Comparison of ENCODE assay signal across 9 cellular contexts in the genomic region with DNA sequence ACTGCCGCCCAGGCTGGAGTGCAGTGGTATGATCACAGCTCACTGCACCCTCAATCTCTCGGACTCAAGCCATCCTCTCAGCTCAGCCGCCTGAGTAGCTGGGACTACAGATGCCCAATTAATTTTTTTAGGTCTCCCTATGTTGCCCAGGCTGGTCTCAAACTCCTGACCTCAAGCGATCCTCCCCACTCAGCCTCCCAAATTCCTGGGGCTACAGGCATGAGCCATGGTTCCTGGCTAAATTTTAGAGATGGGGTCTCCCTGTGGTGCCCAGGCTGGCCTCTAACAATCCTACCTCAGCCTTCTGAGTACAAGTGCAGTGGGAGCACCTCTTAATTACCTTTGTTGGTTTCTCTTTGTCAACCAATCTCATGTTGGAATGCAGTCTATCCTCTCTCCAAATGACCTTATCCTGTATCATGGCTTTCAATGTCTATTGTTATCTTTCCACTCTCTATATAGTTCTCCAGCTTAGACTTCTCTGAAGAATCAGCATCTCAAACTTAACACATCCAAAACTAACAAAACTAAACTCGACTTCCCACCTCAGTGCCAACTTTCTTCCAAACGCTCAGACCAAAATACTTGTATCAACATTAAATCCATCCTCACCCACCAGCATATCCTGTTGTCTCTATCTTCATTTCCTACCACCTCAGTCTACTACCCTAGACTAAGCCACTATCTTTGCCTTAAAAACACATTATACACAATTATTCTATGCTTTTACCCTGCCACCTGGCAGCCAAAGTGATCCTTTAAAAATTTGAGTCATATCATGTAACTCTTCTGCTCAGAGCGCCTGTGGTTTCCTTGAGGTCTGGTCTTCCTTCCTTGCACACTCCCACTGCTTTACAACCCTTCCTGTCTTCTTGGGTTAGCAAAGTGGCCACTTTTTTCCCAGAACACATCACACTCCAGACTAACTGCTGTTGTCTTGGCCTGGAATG. TPM values are rescaled to one million over a fixed set of nuclear protein-coding genes. Genes with fewer than 3 reads are reported as not detected.
DNase-seq lines count a peak whose midpoint lies in the region; ATAC-seq and TF ChIP-seq lines count a peak whose summit lies in the region.
"Had no signal": no experiment of that assay in that cellular context is flagged by ENCODE, and none has a peak within 500 bp of the region (broad histone marks: within the 10 kb centered on the region; RNA-seq: fewer than 3 reads in every experiment).

No MANE protein-coding gene starts in this region.

- ATAC-seq in natural killer cell treated with Interleukin-12 subunit alpha and Interleukin-12 subunit beta and Interleukin-15 and Interleukin-18, amount 100 ng/mL, for 72 hours, result peak; percentile 53 to 74
- ATAC-seq in HG03097 (IDR thresholded peaks at IDR 0.05; ENCODE audit: low FRiP score, unreplicated experiment), result no peak

- H3K9me3 Mint-ChIP-seq in activated naive CD4-positive, alpha-beta T cell treated with anti-CD3 and anti-CD28 coated beads, Interleukin-2, amount 10 ng/mL, durations not matched to agents 7 days and 5 days, result no peaks in the 10 kb centered on the region
- peaks cover 4% of the 10 kb centered on the region for H3K9me3 Mint-ChIP-seq in natural killer cell treated with Interleukin-12 subunit alpha and Interleukin-12 subunit beta and Interleukin-15 and Interleukin-18, amount 100 ng/mL, for 72 hours

- intact Hi-C loops in cardiac septum (cut with DNase I), result no loop called here

- H3K4me2 ChIP-seq in OCI-LY1 (ENCODE audit: low read length), result no peak overlapping the region

- no peaks in the 10 kb centered on the region for H4K20me1 ChIP-seq in OCI-LY1 (ENCODE audit: insufficient read depth, low read length)

- no peaks in the 10 kb centered on the region for H3K9me3 ChIP-seq in OCI-LY1 (ENCODE audit: low read length)

- peaks cover 76% of the 10 kb centered on the region for H3K36me3 Mint-ChIP-seq in activated naive CD4-positive, alpha-beta T cell treated with anti-CD3 and anti-CD28 coated beads, Interleukin-2, amount 10 ng/mL, durations not matched to agents 7 days and 5 days
- H3K36me3 Mint-ChIP-seq in natural killer cell treated with Interleukin-12 subunit alpha and Interleukin-12 subunit beta and Interleukin-15 and Interleukin-18, amount 100 ng/mL, for 72 hours, result peaks cover 52% of the 10 kb centered on the region

- peaks cover 25% of the 10 kb centered on the region for H3F3A ChIP-seq in OCI-LY1 (ENCODE audit: insufficient read depth, low read length)

- H3K9ac ChIP-seq in OCI-LY1 (ENCODE audit: low read length), result no peak overlapping the region

- peaks cover 20% of the 10 kb centered on the region for H3K4me1 ChIP-seq in OCI-LY1 (ENCODE audit: insufficient read depth, low read length, severe bottlenecking)

- no peaks in the 10 kb centered on the region for H3K9me2 ChIP-seq in OCI-LY1 (ENCODE audit: low read depth, low read length)

- no peak overlapping the region for H2AFZ ChIP-seq in OCI-LY1 (ENCODE audit: low read length)

- TF ChIP-seq CTCF in OCI-LY1 (IDR thresholded peaks at IDR 0.05; ENCODE audit: low read length), result no peak

- H3K27ac ChIP-seq in OCI-LY1 (ENCODE audit: low read depth, low read length, poor library complexity, severe bottlenecking), result peak overlapping the region; percentile 29
- H3K27ac ChIP-seq: SJSA1 had no signal

- H3K79me2 ChIP-seq in OCI-LY1 (ENCODE audit: insufficient read depth, low read length), result 0 out of 2 replicates have a peak, but pooled peaks cover 4% of the 10 kb centered on the region

- peaks cover 94% of the 10 kb centered on the region for H3K4me1 Mint-ChIP-seq in activated naive CD4-positive, alpha-beta T cell treated with anti-CD3 and anti-CD28 coated beads, Interleukin-2, amount 10 ng/mL, durations not matched to agents 7 days and 5 days
- peaks cover 82 to 87% of the 10 kb centered on the region in 2 donors for H3K4me1 Mint-ChIP-seq in natural killer cell treated with Interleukin-12 subunit alpha and Interleukin-12 subunit beta and Interleukin-15 and Interleukin-18, amount 100 ng/mL, for 72 hours (ENCODE audit: low read depth in 2 of 2)

- no peak overlapping the region for H3K4me3 ChIP-seq in OCI-LY1 (ENCODE audit: low read depth, low read length, poor library complexity, severe bottlenecking)
- H3K4me3 ChIP-seq: SJSA1 had no signal

- peak overlapping the region; percentile 45 for H3K4me3 Mint-ChIP-seq in activated naive CD4-positive, alpha-beta T cell treated with anti-CD3 and anti-CD28 coated beads, Interleukin-2, amount 10 ng/mL, durations not matched to agents 7 days and 5 days
- peak overlapping the region; percentile 73 for H3K4me3 Mint-ChIP-seq in natural killer cell treated with Interleukin-12 subunit alpha and Interleukin-12 subunit beta and Interleukin-15 and Interleukin-18, amount 100 ng/mL, for 72 hours

- no peaks in the 10 kb centered on the region for H3K27me3 ChIP-seq in OCI-LY1 (ENCODE audit: insufficient read depth, low read length)
- H3K27me3 ChIP-seq: SJSA1 had no signal

- no peaks in the 10 kb centered on the region for H3K27me3 Mint-ChIP-seq in activated naive CD4-positive, alpha-beta T cell treated with anti-CD3 and anti-CD28 coated beads, Interleukin-2, amount 10 ng/mL, durations not matched to agents 7 days and 5 days
- H3K27me3 Mint-ChIP-seq in natural killer cell treated with Interleukin-12 subunit alpha and Interleukin-12 subunit beta and Interleukin-15 and Interleukin-18, amount 100 ng/mL, for 72 hours, result no peaks in the 10 kb centered on the region

- CTCF ChIA-PET in activated naive CD4-positive, alpha-beta T cell treated with anti-CD3 and anti-CD28 coated beads, Interleukin-2, amount 10 ng/mL, durations not matched to agents 7 days and 5 days (lab: Charles Lee), result interaction anchor here (0.6 to 1.6 kb wide), 3 partner anchors 37 to 61 kb away, joined by 3 to 5 read pairs (median 4); no protein-coding TSS in a partner anchor

- peaks cover 54% of the 10 kb centered on the region for H3K36me3 ChIP-seq in OCI-LY1 (ENCODE audit: insufficient read depth, low read length)

- DNase-seq in ELR (ENCODE audit: low read depth) (peak; percentile 63), foreskin melanocyte (no peak), H4 (ENCODE audit: low spot score) (no peak), cardiac septum (ENCODE audit: low spot score) (no peak)
- peak; percentile 68 for DNase-seq in activated naive CD4-positive, alpha-beta T cell treated with anti-CD3 and anti-CD28 coated beads, Interleukin-2, amount 10 ng/mL, durations not matched to agents 7 days and 5 days
- no peak for DNase-seq in natural killer cell treated with Interleukin-12 subunit alpha and Interleukin-12 subunit beta and Interleukin-15 and Interleukin-18, amount 100 ng/mL, for 72 hours (ENCODE audit: low spot score)

- H3K27ac Mint-ChIP-seq in activated naive CD4-positive, alpha-beta T cell treated with anti-CD3 and anti-CD28 coated beads, Interleukin-2, amount 10 ng/mL, durations not matched to agents 7 days and 5 days, result peak overlapping the region; percentile 90
- peak overlapping the region; percentile 75 to 83 for H3K27ac Mint-ChIP-seq in natural killer cell treated with Interleukin-12 subunit alpha and Interleukin-12 subunit beta and Interleukin-15 and Interleukin-18, amount 100 ng/mL, for 72 hours

RNA-seq across cellular contexts. Expression of a gene that starts 6.7 kb away (rescaled TPM):
- total RNA-seq in natural killer cell treated with Interleukin-12 subunit alpha and Interleukin-12 subunit beta and Interleukin-15 and Interleukin-18, amount 100 ng/mL, for 72 hours, result 1,000 to 10,000 TPM; 1,832 to 3,365 TPM
- 2,361 and 2,437 TPM in 2 replicates for total RNA-seq in H4 (2014; rRNA removed; shearing (Covaris generic))
- total RNA-seq in cardiac septum, result 3,215 TPM

Comparison
In these comparisons a context has a peak if more than half of its experiments do, and no peak if none do; other contexts are left out.
1. DNase-seq: peak in ELR (single experiment) and activated naive CD4-positive, alpha-beta T cell treated with anti-CD3 and anti-CD28 coated beads, Interleukin-2, amount 10 ng/mL, durations not matched to agents 7 days and 5 days (single experiment); none in natural killer cell treated with Interleukin-12 subunit alpha and Interleukin-12 subunit beta and Interleukin-15 and Interleukin-18, amount 100 ng/mL, for 72 hours (single experiment), foreskin melanocyte (single experiment), H4 (single experiment) and cardiac septum (single experiment).